26 cellular contexts compared by ENCODE assay signal in the genomic region with DNA sequence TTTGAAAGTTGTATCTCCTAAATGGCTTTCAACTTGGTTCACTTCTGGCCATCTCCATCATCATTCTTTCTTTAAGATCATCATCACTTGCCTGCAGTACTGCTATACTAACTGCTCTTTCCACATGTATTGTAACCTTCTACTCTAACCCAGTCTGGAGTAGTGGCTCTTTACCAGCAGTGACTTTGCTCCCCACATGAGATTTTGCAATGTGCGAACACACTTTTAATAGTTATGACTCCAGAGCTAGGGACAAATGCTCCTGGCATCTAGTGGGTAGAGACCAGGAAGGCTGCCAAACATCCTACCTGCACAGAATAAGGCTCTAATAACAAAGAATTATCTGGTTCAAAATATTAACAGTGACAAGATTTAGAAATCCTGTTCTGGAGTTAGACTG.
"Had no signal": no experiment of that assay in that cellular context is flagged by ENCODE, and none has a peak within 500 bp of the region (broad histone marks: within the 10 kb centered on the region; RNA-seq: fewer than 3 reads in every experiment).

No MANE protein-coding gene starts in this region.

- H3K27ac ChIP-seq: brain microvascular endothelial cell, coronary artery, dorsolateral prefrontal cortex, VCaP had no signal

- H3K27me3 ChIP-seq: brain microvascular endothelial cell had no signal

- H3K36me3 ChIP-seq: brain microvascular endothelial cell had no signal

- DNase-seq: activated CD4-positive, alpha-beta memory T cell treated with anti-CD3 and anti-CD28 coated beads, Interleukin-2, amount 10 ng/mL, durations not matched to agents 7 days and 5 days; activated CD4-positive, alpha-beta T cell treated with anti-CD3 and anti-CD28 coated beads for 1 hour; activated CD4-positive, alpha-beta T cell treated with anti-CD3 and anti-CD28 coated beads for 4 hours; activated CD4-positive, alpha-beta T cell treated with anti-CD3 and anti-CD28 coated beads, Interleukin-2, amount 10 ng/mL, durations not matched to agents 7 days and 5 days; activated CD4-positive, alpha-beta T cell treated with anti-CD3 and anti-CD28 coated beads, Interleukin-2, amount 50 U/mL, for 4 hours; activated CD8-positive, alpha-beta memory T cell treated with anti-CD3 and anti-CD28 coated beads, Interleukin-2, amount 50 U/mL, for 48 hours; activated gamma-delta T cell; activated naive CD4-positive, alpha-beta T cell; activated naive CD4-positive, alpha-beta T cell treated with anti-CD3 and anti-CD28 coated beads, Interleukin-2, amount 10 ng/mL, durations not matched to agents 7 days and 5 days; activated naive CD8-positive, alpha-beta T cell treated with anti-CD3 and anti-CD28 coated beads, Interleukin-2, amount 10 ng/mL, durations not matched to agents 7 days and 5 days; activated T-cell treated with anti-CD3 and anti-CD28 coated beads for 4 hours; activated T-cell treated with anti-CD3 and anti-CD28 coated beads, Interleukin-2, amount 50 U/mL, for 24 hours; activated T-cell treated with anti-CD3 and anti-CD28 coated beads, Interleukin-2, amount 50 U/mL, for 72 hours; amniotic stem cell; anterior cingulate cortex; brain microvascular endothelial cell; dorsolateral prefrontal cortex; effector memory CD4-positive, alpha-beta T cell; endodermal cell; foreskin fibroblast; T-helper 2 cell had no signal

- H3K4me3 ChIP-seq: coronary artery, dorsolateral prefrontal cortex had no signal

- ATAC-seq: activated naive CD4-positive, alpha-beta T cell treated with anti-CD3 and anti-CD28 coated beads, Interleukin-2, amount 50 U/mL, for 72 hours; activated T-cell treated with anti-CD3 and anti-CD28 coated beads, Interleukin-2, amount 50 U/mL, for 72 hours; esophagus mucosa; WTC11 had no signal
